8 cellular contexts compared by ENCODE assay signal in the genomic region with DNA sequence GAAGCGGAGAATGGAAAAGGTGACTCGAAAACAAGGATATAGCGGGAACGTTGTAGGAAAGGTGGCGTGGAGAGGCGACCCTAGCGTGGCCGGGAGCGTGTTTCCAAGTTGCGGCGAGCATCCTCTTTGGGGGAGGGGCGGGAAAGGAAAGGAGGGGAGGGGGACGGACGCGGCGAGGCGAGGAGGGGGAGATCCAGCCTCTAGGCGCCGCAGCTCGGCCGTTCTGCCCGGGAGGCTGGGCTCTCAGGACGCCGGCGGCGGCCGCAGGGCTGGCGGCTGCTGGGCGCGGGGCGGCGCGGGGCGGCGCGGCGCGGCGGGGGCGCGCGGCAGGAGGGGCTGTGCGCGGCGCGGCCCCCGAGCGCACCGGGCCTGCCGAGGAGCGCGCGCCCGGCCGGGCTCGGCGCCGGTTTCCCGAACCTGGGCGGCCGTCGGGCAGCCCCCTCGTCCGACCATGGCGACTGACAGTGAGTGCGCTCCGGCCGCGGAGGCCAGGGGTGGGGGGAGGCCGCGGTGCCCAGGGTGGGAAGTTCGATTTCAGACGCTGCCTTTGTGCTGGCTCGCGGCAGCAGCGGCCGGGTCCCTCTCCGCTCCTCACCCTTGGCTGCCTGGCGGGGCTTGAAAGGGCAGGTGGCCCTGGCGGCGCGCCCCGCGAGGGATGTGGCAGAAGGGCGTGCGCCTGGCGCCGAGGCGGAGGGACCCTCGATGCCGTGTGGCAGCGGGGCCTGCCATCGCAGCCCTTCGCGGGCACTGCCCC. TPM values are rescaled to one million over a fixed set of nuclear protein-coding genes. Genes with fewer than 3 reads are reported as not detected.
DNase-seq lines count a peak whose midpoint lies in the region; ATAC-seq and TF ChIP-seq lines count a peak whose summit lies in the region.

A gene (plus strand): TSS at position 357 of the 754 bp plus-strand sequence.

- ATAC-seq in GM19351 (IDR thresholded peaks at IDR 0.05; ENCODE audit: unreplicated experiment): no peak

- H3K4me2 ChIP-seq in BLaER1 treated with 17β-estradiol and CSF1 and Interleukin-3, amounts not matched to agents 10 nM and 100 nM: peak within 1 kb of the TSS; percentile 15 to 48 (median 39); a peak in 14 of 22 replicates

- no peak within 1 kb of the TSS for H3K9ac ChIP-seq in BLaER1 treated with 17β-estradiol and CSF1 and Interleukin-3, amounts not matched to agents 10 nM and 100 nM
- no peak within 1 kb of the TSS for H3K9ac ChIP-seq in liver (ENCODE audit: low read depth in 1 of 2, low read length in 2 of 2)

- H3K27ac ChIP-seq in BLaER1 treated with 17β-estradiol and CSF1 and Interleukin-3, amounts not matched to agents 10 nM and 100 nM: no peak within 1 kb of the TSS
- H3K27ac ChIP-seq in brain microvascular endothelial cell (no peak within 1 kb of the TSS), liver (ENCODE audit: low read depth in 1 of 2, low read length in 2 of 2) (no peak within 1 kb of the TSS), thyroid gland (no peak within 1 kb of the TSS)

- in situ Hi-C loops in brain microvascular endothelial cell (cut with HindIII; ENCODE audit: low pct_ligation_motif_present, low sequenced_read_pairs): no loop called here

- 6% methylated on average over 95 of the region's 95 CpGs for WGBS in liver
- WGBS in thyroid gland, 2 donors: 12 to 15% methylated on average over 18 to 21 of the region's 95 CpGs

- H3K36me3 ChIP-seq in BLaER1 treated with 17β-estradiol and CSF1 and Interleukin-3, amounts not matched to agents 10 nM and 100 nM: 0 out of 22 replicates have a peak, but pooled peaks cover 0 to 3% (median 0%) of the 10 kb centered on the region in 11 experiments
- H3K36me3 ChIP-seq in brain microvascular endothelial cell (replicated peaks) (no peaks in the 10 kb centered on the region), liver (ENCODE audit: control insufficient read depth in 4 of 4, insufficient read depth in 3 of 4, low read depth in 1 of 4, low read length in 3 of 4) (no peaks in the 10 kb centered on the region), thyroid gland (no peaks in the 10 kb centered on the region)

- peaks cover 38 to 54% (median 51%) of the 10 kb centered on the region in 11 experiments for H3K27me3 ChIP-seq in BLaER1 treated with 17β-estradiol and CSF1 and Interleukin-3, amounts not matched to agents 10 nM and 100 nM
- H3K27me3 ChIP-seq in brain microvascular endothelial cell (replicated peaks) (no peaks in the 10 kb centered on the region), liver (ENCODE audit: control insufficient read depth in 4 of 4, insufficient read depth in 4 of 4, low read length in 3 of 4) (peaks cover 0 to 20% (median 2%) of the 10 kb centered on the region in 4 donors), thyroid gland (no peaks in the 10 kb centered on the region)

- no peak for TF ChIP-seq RAD21 in liver (IDR thresholded peaks at IDR 0.05)

- intact Hi-C loops in thyroid gland (cut with DNase I): no loop called here

- H3K4me3 ChIP-seq in BLaER1 treated with 17β-estradiol and CSF1 and Interleukin-3, amounts not matched to agents 10 nM and 100 nM: peak within 1 kb of the TSS in 7 of 10 experiments; percentile 15 to 56 (median 42); a peak in 11 of 20 replicates
- peak within 1 kb of the TSS; percentile 29 for H3K4me3 ChIP-seq in LNCaP clone FGC (ENCODE audit: low read depth, low read length)
- H3K4me3 ChIP-seq in brain microvascular endothelial cell (ENCODE audit: low read depth, low read length): peak within 1 kb of the TSS; percentile 64
- H3K4me3 ChIP-seq in liver (ENCODE audit: low read depth in 1 of 3, low read length in 3 of 3): peak within 1 kb of the TSS in 2 of 3 donors; percentile 27 to 46
- peak within 1 kb of the TSS in 1 of 3 donors; percentile 41 for H3K4me3 ChIP-seq in thyroid gland (replicated peaks in 1 of 3)

- H3K4me1 ChIP-seq in BLaER1 treated with 17β-estradiol and CSF1 and Interleukin-3, amounts not matched to agents 10 nM and 100 nM: 0 out of 20 replicates have a peak, but pooled peaks cover 0 to 2% (median 0%) of the 10 kb centered on the region in 10 experiments
- H3K4me1 ChIP-seq in liver (ENCODE audit: control insufficient read depth in 4 of 4, insufficient read depth in 4 of 4, low read length in 3 of 4) (peaks cover 4 to 8% (median 5%) of the 10 kb centered on the region in 4 donors), thyroid gland (peaks cover 5 to 8% of the 10 kb centered on the region in 2 donors)

- no peaks in the 10 kb centered on the region for H4K20me1 ChIP-seq in BLaER1 treated with 17β-estradiol and CSF1 and Interleukin-3, amounts not matched to agents 10 nM and 100 nM

- TF ChIP-seq CTCF in LNCaP clone FGC (IDR thresholded peaks at IDR 0.05; ENCODE audit: control insufficient read depth, extremely low read depth, insufficient read depth): no peak
- no peak for TF ChIP-seq CTCF in brain microvascular endothelial cell (IDR thresholded peaks at IDR 0.05; ENCODE audit: low read depth, low read length, missing control alignments)
- TF ChIP-seq CTCF in liver (IDR thresholded peaks at IDR 0.05; ENCODE audit: low read depth, low read length, missing input control): no peak
- TF ChIP-seq CTCF in thyroid gland (IDR thresholded peaks at IDR 0.05): no peak

- no peak for TF ChIP-seq POLR2A in thyroid gland (IDR thresholded peaks at IDR 0.05)

- DNase-seq in LNCaP clone FGC (ENCODE audit: low read depth) (no peak), brain microvascular endothelial cell (no peak), thyroid gland (peak; percentile 28 to 35), superior temporal gyrus (ENCODE audit: extremely low spot score) (no peak)
- no peak for DNase-seq in activated effector memory CD4-positive, alpha-beta T cell treated with Interleukin-2 at 50 U/mL for 16 hours

- peaks cover 15 to 27% (median 22%) of the 10 kb centered on the region in 11 experiments for H3K9me3 ChIP-seq in BLaER1 treated with 17β-estradiol and CSF1 and Interleukin-3, amounts not matched to agents 10 nM and 100 nM (replicated peaks in 1 of 11)
- H3K9me3 ChIP-seq in liver (ENCODE audit: control insufficient read depth in 4 of 4, low read length in 3 of 4) (peaks cover 0 to 2% (median under 1%) of the 10 kb centered on the region in 4 donors), thyroid gland (no peaks in the 10 kb centered on the region)

TF ChIP-seq in liver, 16 proteins besides CTCF, POLR2A, EP300 and RAD21 (continues in another document):
- TF ChIP-seq GABPA (IDR thresholded peaks at IDR 0.05 in 1 of 2, conservative IDR thresholded peaks at IDR 0.05 in 1 of 2) (no peak), FOXA1 (IDR thresholded peaks at IDR 0.05) (no peak), EGR1 (IDR thresholded peaks at IDR 0.05; ENCODE audit: low read depth in 2 of 2) (no peak), SP1 (IDR thresholded peaks at IDR 0.05) (no peak), JUND (IDR thresholded peaks at IDR 0.05) (no peak), TAF1 (conservative IDR thresholded peaks at IDR 0.05) (no peak), YY1 (IDR thresholded peaks at IDR 0.05) (no peak), NR2F2 (IDR thresholded peaks at IDR 0.05) (no peak), HNF4A (conservative IDR thresholded peaks at IDR 0.05) (no peak), HNF4G (IDR thresholded peaks at IDR 0.05) (no peak), RXRA (IDR thresholded peaks at IDR 0.05) (no peak)
- TF ChIP-seq, protein P1, sequence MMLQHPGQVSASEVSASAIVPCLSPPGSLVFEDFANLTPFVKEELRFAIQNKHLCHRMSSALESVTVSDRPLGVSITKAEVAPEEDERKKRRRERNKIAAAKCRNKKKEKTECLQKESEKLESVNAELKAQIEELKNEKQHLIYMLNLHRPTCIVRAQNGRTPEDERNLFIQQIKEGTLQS (IDR thresholded peaks at IDR 0.05): no peak
- TF ChIP-seq, protein P2, sequence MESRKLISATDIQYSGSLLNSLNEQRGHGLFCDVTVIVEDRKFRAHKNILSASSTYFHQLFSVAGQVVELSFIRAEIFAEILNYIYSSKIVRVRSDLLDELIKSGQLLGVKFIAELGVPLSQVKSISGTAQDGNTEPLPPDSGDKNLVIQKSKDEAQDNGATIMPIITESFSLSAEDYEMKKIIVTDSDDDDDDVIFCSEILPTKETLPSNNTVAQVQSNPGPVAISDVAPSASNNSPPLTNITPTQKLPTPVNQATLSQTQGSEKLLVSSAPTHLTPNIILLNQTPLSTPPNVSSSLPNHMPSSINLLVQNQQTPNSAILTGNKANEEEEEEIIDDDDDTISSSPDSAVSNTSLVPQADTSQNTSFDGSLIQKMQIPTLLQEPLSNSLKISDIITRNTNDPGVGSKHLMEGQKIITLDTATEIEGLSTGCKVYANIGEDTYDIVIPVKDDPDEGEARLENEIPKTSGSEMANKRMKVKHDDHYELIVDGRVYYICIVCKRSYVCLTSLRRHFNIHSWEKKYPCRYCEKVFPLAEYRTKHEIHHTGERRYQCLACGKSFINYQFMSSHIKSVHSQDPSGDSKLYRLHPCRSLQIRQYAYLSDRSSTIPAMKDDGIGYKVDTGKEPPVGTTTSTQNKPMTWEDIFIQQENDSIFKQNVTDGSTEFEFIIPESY (IDR thresholded peaks at IDR 0.05): no peak
- TF ChIP-seq, protein P3, sequence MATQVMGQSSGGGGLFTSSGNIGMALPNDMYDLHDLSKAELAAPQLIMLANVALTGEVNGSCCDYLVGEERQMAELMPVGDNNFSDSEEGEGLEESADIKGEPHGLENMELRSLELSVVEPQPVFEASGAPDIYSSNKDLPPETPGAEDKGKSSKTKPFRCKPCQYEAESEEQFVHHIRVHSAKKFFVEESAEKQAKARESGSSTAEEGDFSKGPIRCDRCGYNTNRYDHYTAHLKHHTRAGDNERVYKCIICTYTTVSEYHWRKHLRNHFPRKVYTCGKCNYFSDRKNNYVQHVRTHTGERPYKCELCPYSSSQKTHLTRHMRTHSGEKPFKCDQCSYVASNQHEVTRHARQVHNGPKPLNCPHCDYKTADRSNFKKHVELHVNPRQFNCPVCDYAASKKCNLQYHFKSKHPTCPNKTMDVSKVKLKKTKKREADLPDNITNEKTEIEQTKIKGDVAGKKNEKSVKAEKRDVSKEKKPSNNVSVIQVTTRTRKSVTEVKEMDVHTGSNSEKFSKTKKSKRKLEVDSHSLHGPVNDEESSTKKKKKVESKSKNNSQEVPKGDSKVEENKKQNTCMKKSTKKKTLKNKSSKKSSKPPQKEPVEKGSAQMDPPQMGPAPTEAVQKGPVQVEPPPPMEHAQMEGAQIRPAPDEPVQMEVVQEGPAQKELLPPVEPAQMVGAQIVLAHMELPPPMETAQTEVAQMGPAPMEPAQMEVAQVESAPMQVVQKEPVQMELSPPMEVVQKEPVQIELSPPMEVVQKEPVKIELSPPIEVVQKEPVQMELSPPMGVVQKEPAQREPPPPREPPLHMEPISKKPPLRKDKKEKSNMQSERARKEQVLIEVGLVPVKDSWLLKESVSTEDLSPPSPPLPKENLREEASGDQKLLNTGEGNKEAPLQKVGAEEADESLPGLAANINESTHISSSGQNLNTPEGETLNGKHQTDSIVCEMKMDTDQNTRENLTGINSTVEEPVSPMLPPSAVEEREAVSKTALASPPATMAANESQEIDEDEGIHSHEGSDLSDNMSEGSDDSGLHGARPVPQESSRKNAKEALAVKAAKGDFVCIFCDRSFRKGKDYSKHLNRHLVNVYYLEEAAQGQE (IDR thresholded peaks at IDR 0.05): no peak

RNA-seq across cellular contexts. Expression of the gene that starts here (rescaled TPM):
- under 1 TPM; under 0.01 TPM for total RNA-seq in liver
- polyA plus RNA-seq in liver: not detected
- 1 to 10 TPM in 1 of 4 donors, under 1 TPM in 2, not detected in 1; 0.29 to 1.8 (median 0.56) TPM for total RNA-seq in thyroid gland

Comparison
In these comparisons a context has a peak if more than half of its experiments do, and no peak if none do; other contexts are left out.
1. DNase-seq: peak in thyroid gland (2 of 2); none in LNCaP clone FGC (single experiment), brain microvascular endothelial cell (single experiment), superior temporal gyrus (single experiment) and activated effector memory CD4-positive, alpha-beta T cell treated with Interleukin-2 at 50 U/mL for 16 hours (single experiment).